14 cellular contexts compared by ENCODE assay signal in genomic region chr15:79640206-79640605, GRCh38.
A peak's percentile ranks its signal among the peaks of the same experiment; 100 is the strongest.
DNase-seq lines count a peak whose midpoint lies in the region; ATAC-seq, FAIRE-seq and TF ChIP-seq lines count a peak whose summit lies in the region.
"Had no signal": no experiment of that assay in that cellular context is flagged by ENCODE, and none has a peak within 500 bp of the region (broad histone marks: within the 10 kb centered on the region; RNA-seq: fewer than 3 reads in every experiment).

No MANE protein-coding gene starts in this region.

- H3K27ac ChIP-seq in fibroblast of lung (ENCODE audit: insufficient read depth, low read length) (peak overlapping the region; percentile 46), suprapubic skin (no peak overlapping the region)
- H3K27ac ChIP-seq: uterus had no signal

- no peak overlapping the region for H3K9ac ChIP-seq in fibroblast of lung (ENCODE audit: insufficient read depth, low read length)

- no peak for ATAC-seq in HG03025 (IDR thresholded peaks at IDR 0.05; ENCODE audit: low FRiP score, unreplicated experiment)

- H3K27me3 ChIP-seq in fibroblast of lung (ENCODE audit: control insufficient read depth, insufficient read depth, low read length) (no peaks in the 10 kb centered on the region), suprapubic skin (no peaks in the 10 kb centered on the region)
- H3K27me3 ChIP-seq: uterus had no signal

- H4K20me1 ChIP-seq in fibroblast of lung (ENCODE audit: control insufficient read depth, extremely low read depth, insufficient read depth, low read length), result no peaks in the 10 kb centered on the region

- TF ChIP-seq CTCF in fibroblast of lung (conservative IDR thresholded peaks at IDR 0.05 in 1 of 2, IDR thresholded peaks at IDR 0.05 in 1 of 2; ENCODE audit: low read depth in 1 of 2, low read length in 2 of 2) (no peak), suprapubic skin (IDR thresholded peaks at IDR 0.05) (no peak)

- H3K9me3 ChIP-seq in fibroblast of lung (ENCODE audit: control insufficient read depth, insufficient read depth, low read depth, low read length), result no peaks in the 10 kb centered on the region
- peaks cover 10% of the 10 kb centered on the region for H3K9me3 ChIP-seq in suprapubic skin
- H3K9me3 ChIP-seq: uterus had no signal

- no peak for TF ChIP-seq EP300 in suprapubic skin (IDR thresholded peaks at IDR 0.05)

- no peaks in the 10 kb centered on the region for H3K79me2 ChIP-seq in fibroblast of lung (ENCODE audit: control insufficient read depth, insufficient read depth, low read length)

- H2AFZ ChIP-seq in fibroblast of lung (ENCODE audit: low read length), result no peak overlapping the region

- peak; percentile 93 for FAIRE-seq in RCC 7860 (lab: Jason Lieb, UNC)
- FAIRE-seq: kidney had no signal

- peak overlapping the region; percentile 40 for H3K4me2 ChIP-seq in fibroblast of lung (ENCODE audit: extremely low read depth, insufficient read depth, low read length)

- no peak for TF ChIP-seq POLR2A in suprapubic skin (IDR thresholded peaks at IDR 0.05)

- H3K36me3 ChIP-seq in fibroblast of lung (ENCODE audit: control insufficient read depth, insufficient read depth, low read length) (no peaks in the 10 kb centered on the region), suprapubic skin (no peaks in the 10 kb centered on the region)
- H3K36me3 ChIP-seq: uterus had no signal

- peak; percentile 81 for DNase-seq in GM03348 (ENCODE audit: low spot score)
- peak; percentile 94 for DNase-seq in RCC 7860 (ENCODE audit: low spot score)
- peak; percentile 59 to 90 for DNase-seq in fibroblast of lung (ENCODE audit: low read depth in 2 of 2)
- peak; percentile 50 for DNase-seq in non-pigmented ciliary epithelial cell (ENCODE audit: low read depth)
- DNase-seq in NCI-H2081 (lab: John Stamatoyannopoulos, UW), result no peak
- DNase-seq in head of caudate nucleus, result no peak
- no peak for DNase-seq in suprapubic skin (ENCODE audit: low spot score in 2 of 2)
- DNase-seq: activated gamma-delta T cell treated with Interleukin-2 at 50 U/mL for 16 hours, DND-41, H7, kidney, NCI-H1417 treated with DMSO at 0.1 percent for 48 hours, uterus had no signal

- peaks cover 12% of the 10 kb centered on the region for H3K4me1 ChIP-seq in fibroblast of lung (ENCODE audit: control insufficient read depth, extremely low read depth, insufficient read depth, low read length)
- H3K4me1 ChIP-seq in suprapubic skin, result no peaks in the 10 kb centered on the region
- H3K4me1 ChIP-seq: uterus had no signal

- WGBS in suprapubic skin, result 67% methylated on average over 3 of the region's 3 CpGs

- H3K4me3 ChIP-seq in fibroblast of lung (replicated peaks in 1 of 4; ENCODE audit: control extremely low read depth in 1 of 4, insufficient read depth in 1 of 4, low read depth in 3 of 4, low read length in 4 of 4) (no peak overlapping the region), suprapubic skin (no peak overlapping the region)
- H3K4me3 ChIP-seq: uterus had no signal

- intact Hi-C loops in head of caudate nucleus (cut with DNase I), result no loop called here

Comparison
In these comparisons a context has a peak if more than half of its experiments do, and no peak if none do; other contexts are left out.
1. DNase-seq: peak in GM03348 (single experiment), RCC 7860 (single experiment), fibroblast of lung (2 of 2) and non-pigmented ciliary epithelial cell (single experiment); none in NCI-H2081 (0 of 2), head of caudate nucleus (0 of 42) and suprapubic skin (0 of 2).